8 cellular contexts compared by ENCODE assay signal in genomic region chr12:96241484-96242256, GRCh38. TPM values are rescaled to one million over a fixed set of nuclear protein-coding genes. Genes with fewer than 3 reads are reported as not detected.
DNase-seq lines count a peak whose midpoint lies in the region; ATAC-seq and TF ChIP-seq lines count a peak whose summit lies in the region.

No MANE protein-coding gene starts in this region.

- CTCF ChIA-PET in activated CD4-positive, alpha-beta memory T cell treated with anti-CD3 and anti-CD28 coated beads for 36 hours (lab: Charles Lee) = interaction anchor here (1.1 to 1.4 kb wide), 3 partner anchors 10 to 29 kb away, joined by 3 to 5 read pairs (median 3); no protein-coding TSS in a partner anchor

- DNase-seq in G401 (ENCODE audit: low spot score) = peak; percentile 67
- DNase-seq in activated CD4-positive, alpha-beta memory T cell treated with anti-CD3 and anti-CD28 coated beads for 36 hours = peak; percentile 80
- DNase-seq in fibroblast of lung (ENCODE audit: low read depth in 2 of 2) = peak; percentile 80 to 82

- H3K9me3 Mint-ChIP-seq in activated CD4-positive, alpha-beta memory T cell treated with anti-CD3 and anti-CD28 coated beads for 36 hours = no peaks in the 10 kb centered on the region

- POLR2A ChIA-PET in activated CD4-positive, alpha-beta memory T cell treated with anti-CD3 and anti-CD28 coated beads for 36 hours (lab: Charles Lee) = interaction anchor here (1.2 kb wide), 1 partner anchor 13 kb away, joined by 3 read pairs; no protein-coding TSS in a partner anchor

- ATAC-seq in HG03432 (IDR thresholded peaks at IDR 0.05; ENCODE audit: unreplicated experiment) (no peak), HG03108 (IDR thresholded peaks at IDR 0.05; ENCODE audit: unreplicated experiment) (no peak), GM18858 (IDR thresholded peaks at IDR 0.05; ENCODE audit: unreplicated experiment) (no peak), HG03135 (IDR thresholded peaks at IDR 0.05; ENCODE audit: unreplicated experiment) (no peak)

- no peaks in the 10 kb centered on the region for H3K36me3 ChIP-seq in fibroblast of lung (ENCODE audit: control insufficient read depth, insufficient read depth, low read length)

- peaks cover 41% of the 10 kb centered on the region for H3K4me1 ChIP-seq in fibroblast of lung (ENCODE audit: control insufficient read depth, extremely low read depth, insufficient read depth, low read length)

- peaks cover 59% of the 10 kb centered on the region for H3K4me1 Mint-ChIP-seq in activated CD4-positive, alpha-beta memory T cell treated with anti-CD3 and anti-CD28 coated beads for 36 hours (ENCODE audit: low read depth)

- in situ Hi-C loops in G401 (cut with HindIII; ENCODE audit: low sequenced_read_pairs) = no loop called here

- H3K27me3 Mint-ChIP-seq in activated CD4-positive, alpha-beta memory T cell treated with anti-CD3 and anti-CD28 coated beads for 36 hours = no peaks in the 10 kb centered on the region

- H4K20me1 ChIP-seq in fibroblast of lung (ENCODE audit: control insufficient read depth, extremely low read depth, insufficient read depth, low read length) = no peaks in the 10 kb centered on the region

- peak overlapping the region; percentile 29 for H3K27ac Mint-ChIP-seq in activated CD4-positive, alpha-beta memory T cell treated with anti-CD3 and anti-CD28 coated beads for 36 hours

- peak overlapping the region; percentile 71 for H3K9ac ChIP-seq in fibroblast of lung (ENCODE audit: insufficient read depth, low read length)

- H3K79me2 ChIP-seq in fibroblast of lung (ENCODE audit: control insufficient read depth, insufficient read depth, low read length) = peaks cover 68% of the 10 kb centered on the region

- no peak overlapping the region for H2AFZ ChIP-seq in fibroblast of lung (ENCODE audit: low read length)

- H3K9me3 ChIP-seq in fibroblast of lung (ENCODE audit: control insufficient read depth, insufficient read depth, low read depth, low read length) = no peaks in the 10 kb centered on the region

- H3K27ac ChIP-seq in fibroblast of lung (ENCODE audit: insufficient read depth, low read length) (peak overlapping the region; percentile 95), skin epidermis (peak overlapping the region in 15 of 21 experiments; percentile 52 to 90 (median 72))

- H3K4me3 ChIP-seq in fibroblast of lung (replicated peaks in 1 of 4; ENCODE audit: control extremely low read depth in 1 of 4, insufficient read depth in 1 of 4, low read depth in 3 of 4, low read length in 4 of 4) (no peak overlapping the region), skin epidermis (no peak overlapping the region)

- H3K36me3 Mint-ChIP-seq in activated CD4-positive, alpha-beta memory T cell treated with anti-CD3 and anti-CD28 coated beads for 36 hours = peaks cover 14% of the 10 kb centered on the region

- intact Hi-C loops in activated CD4-positive, alpha-beta memory T cell treated with anti-CD3 and anti-CD28 coated beads for 36 hours (cut with micrococcal nuclease) = loop anchor here (1.0 kb wide), 1 partner anchor 160 kb away; no protein-coding TSS in a partner anchor

- peak overlapping the region; percentile 18 for H3K4me3 Mint-ChIP-seq in activated CD4-positive, alpha-beta memory T cell treated with anti-CD3 and anti-CD28 coated beads for 36 hours

- no peak for TF ChIP-seq CTCF in fibroblast of lung (conservative IDR thresholded peaks at IDR 0.05 in 1 of 2, IDR thresholded peaks at IDR 0.05 in 1 of 2; ENCODE audit: low read depth in 1 of 2, low read length in 2 of 2)

- no peaks in the 10 kb centered on the region for H3K27me3 ChIP-seq in fibroblast of lung (ENCODE audit: control insufficient read depth, insufficient read depth, low read length)

- peak overlapping the region; percentile 53 for H3K4me2 ChIP-seq in fibroblast of lung (ENCODE audit: extremely low read depth, insufficient read depth, low read length)

RNA-seq across cellular contexts. Expression of gene ELK3, which starts 47.5 kb away (rescaled TPM):
- total RNA-seq in G401 (2014; rRNA removed; shearing (Covaris generic)) = 7.3 and 12.4 TPM in 2 replicates
- total RNA-seq in activated CD4-positive, alpha-beta memory T cell treated with anti-CD3 and anti-CD28 coated beads for 36 hours = 10 to 100 TPM; 23.9 to 24.1 TPM
- 13.1 and 14.7 TPM in 2 replicates for total RNA-seq in fibroblast of lung
- polyA plus RNA-seq in fibroblast of lung = 27.9 and 41.7 TPM in 2 replicates
- 32.0 and 39.5 TPM in 2 replicates for polyA plus RNA-seq in fibroblast of lung (2012)
- polyA minus RNA-seq in fibroblast of lung (ENCODE audit: low replicate concordance) = 28.6 and 44.8 TPM in 2 replicates
